In the genomic region with DNA sequence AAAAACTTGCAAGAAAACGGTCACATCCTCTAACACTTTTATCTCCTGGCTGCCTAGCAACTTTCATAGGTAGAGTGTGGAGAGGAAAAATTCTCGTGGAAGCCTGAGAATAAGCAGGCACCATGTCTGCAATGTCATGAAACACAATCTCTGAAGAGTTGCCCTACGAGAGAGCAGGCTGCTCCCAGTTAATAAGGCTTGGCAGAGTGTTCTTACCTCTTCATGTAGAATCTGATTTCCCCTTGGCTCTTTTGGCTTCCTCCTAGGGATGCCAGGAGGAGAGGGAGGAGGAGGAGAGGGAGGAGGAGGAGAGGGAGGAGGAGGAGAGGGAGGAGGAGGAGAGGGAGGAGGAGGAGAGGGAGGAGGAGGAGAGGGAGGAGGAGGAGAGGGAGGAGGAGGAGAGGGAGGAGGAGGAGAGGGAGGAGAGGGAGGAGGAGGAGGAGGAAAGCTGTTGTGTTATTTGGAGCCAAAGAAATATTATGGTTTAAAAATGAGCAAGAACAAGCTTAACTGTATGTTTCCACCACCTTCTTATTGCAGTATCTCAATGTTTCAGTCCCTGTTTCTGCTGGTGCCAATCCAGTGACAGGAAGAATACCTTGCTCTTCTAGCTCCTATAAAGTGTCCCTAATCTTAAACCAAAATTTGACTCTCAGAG, we compare ENCODE assay signal across 1 cellular context.
TF ChIP-seq lines count a peak whose summit lies in the region.

No MANE protein-coding gene starts in this region.

TF ChIP-seq in HepG2, 621 proteins besides CTCF, POLR2A, EP300 and RAD21 (continued from another document):
- TF ChIP-seq HNRNPK (IDR thresholded peaks at IDR 0.05; ENCODE audit: low read depth, low read length, poor library complexity, severe bottlenecking) = peak; percentile 99
- peak; percentile 94 for TF ChIP-seq PCBP1 (IDR thresholded peaks at IDR 0.05; ENCODE audit: borderline replicate concordance, low read depth, low read length)
- peak; percentile 97 for TF ChIP-seq PCBP2 (optimal IDR thresholded peaks at IDR 0.05; ENCODE audit: low read depth, low read length, poor library complexity, severe bottlenecking)
- no peak for TF ChIP-seq SOX5 (CRISPR knock-in tag; IDR thresholded peaks at IDR 0.05; ENCODE audit: borderline replicate concordance)
TF ChIP-seq in HepG2: peak in this region for 4.
